ENCODE assay signal across 16 cellular contexts in the genomic region with DNA sequence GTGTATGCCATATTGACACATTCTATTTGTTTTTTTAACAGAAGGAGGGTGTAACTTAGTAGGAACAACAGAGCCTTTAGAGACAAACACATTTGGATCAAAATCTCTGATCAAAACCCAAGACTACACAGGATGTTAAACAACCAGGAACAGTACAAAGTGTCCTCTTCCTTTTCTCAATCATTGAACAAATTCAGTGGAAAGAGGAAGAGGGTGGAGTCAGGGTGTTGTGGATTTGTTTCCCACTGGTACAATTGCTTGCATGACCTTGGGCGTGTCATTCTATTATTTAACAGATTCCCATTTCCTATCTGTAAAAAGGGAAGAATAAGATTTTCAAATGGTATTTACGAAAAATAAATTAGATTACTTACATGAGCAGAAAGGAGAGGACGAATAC.
DNase-seq lines count a peak whose midpoint lies in the region; ATAC-seq, FAIRE-seq and TF ChIP-seq lines count a peak whose summit lies in the region.
"Had no signal": no experiment of that assay in that cellular context is flagged by ENCODE, and none has a peak within 500 bp of the region (broad histone marks: within the 10 kb centered on the region; RNA-seq: fewer than 3 reads in every experiment).

No MANE protein-coding gene starts in this region.

- H3K9ac ChIP-seq in astrocyte (ENCODE audit: low read length): no peak overlapping the region

- H3K4me2 ChIP-seq in astrocyte (ENCODE audit: low read length): no peak overlapping the region

- H3K27ac ChIP-seq in right atrium auricular region (no peak overlapping the region), astrocyte (ENCODE audit: low read depth, low read length) (no peak overlapping the region), spleen (peak overlapping the region in 7 of 8 donors; percentile 12 to 71 (median 47))
- H3K27ac ChIP-seq: C4-2B had no signal

- FAIRE-seq in astrocyte (lab: Jason Lieb, UNC): peak; percentile 50
- FAIRE-seq: A204.1, HepG2, HTR-8/SVneo had no signal

- H3K36me3 Mint-ChIP-seq in astrocyte (ENCODE audit: low read depth, unreplicated experiment): no peaks in the 10 kb centered on the region
- no peaks in the 10 kb centered on the region for H3K36me3 Mint-ChIP-seq in CD14-positive monocyte
- H3K36me3 Mint-ChIP-seq: CD8-positive, alpha-beta memory T cell had no signal

- intact Hi-C loops in left ventricle myocardium superior (cut with micrococcal nuclease): no loop called here
- intact Hi-C loops in spleen (cut with DNase I; ENCODE audit: low total_unique reads): no loop called here
- intact Hi-C loops in CD14-positive monocyte (cut with micrococcal nuclease): no loop called here

- H3K79me2 ChIP-seq in astrocyte (ENCODE audit: insufficient read depth, low read length): no peaks in the 10 kb centered on the region

- no peak overlapping the region for H3K27ac Mint-ChIP-seq in astrocyte (ENCODE audit: unreplicated experiment)
- H3K27ac Mint-ChIP-seq in CD14-positive monocyte: no peak overlapping the region
- H3K27ac Mint-ChIP-seq: CD8-positive, alpha-beta memory T cell had no signal

- H2AFZ ChIP-seq in astrocyte (ENCODE audit: low read depth, low read length): no peak overlapping the region

- H3K9me3 Mint-ChIP-seq in astrocyte (ENCODE audit: unreplicated experiment) (no peaks in the 10 kb centered on the region), CD14-positive monocyte (peaks cover 0 to 14% (median 2%) of the 10 kb centered on the region in 7 donors)

- ATAC-seq in left ventricle myocardium superior: peak; percentile 37
- no peak for ATAC-seq in GM18858 (IDR thresholded peaks at IDR 0.05; ENCODE audit: unreplicated experiment)
- no peak for ATAC-seq in GM21717 (IDR thresholded peaks at IDR 0.05; ENCODE audit: unreplicated experiment)
- ATAC-seq: HCT116, HepG2 had no signal

- H3K4me1 ChIP-seq in right atrium auricular region (no peaks in the 10 kb centered on the region), astrocyte (ENCODE audit: insufficient read depth, low read length) (no peaks in the 10 kb centered on the region), spleen (no peaks in the 10 kb centered on the region)
- H3K4me1 ChIP-seq: BE2C, Caco-2 had no signal

- H3K27me3 ChIP-seq in right atrium auricular region (no peaks in the 10 kb centered on the region), astrocyte (ENCODE audit: insufficient read depth, low read length) (no peaks in the 10 kb centered on the region), spleen (replicated peaks in 1 of 7) (no peaks in the 10 kb centered on the region)
- H3K27me3 ChIP-seq: BE2C had no signal

- no peaks in the 10 kb centered on the region for H4K20me1 ChIP-seq in astrocyte (ENCODE audit: insufficient read depth, low read length)

- no peak for TF ChIP-seq CTCF in right atrium auricular region (IDR thresholded peaks at IDR 0.05)
- no peak for TF ChIP-seq CTCF in astrocyte (IDR thresholded peaks at IDR 0.05; ENCODE audit: insufficient read depth, low read depth, low read length)
- TF ChIP-seq CTCF in spleen (IDR thresholded peaks at IDR 0.05 in 8 of 11, conservative IDR thresholded peaks at IDR 0.05 in 3 of 11): no peak
- TF ChIP-seq CTCF in CD14-positive monocyte (IDR thresholded peaks at IDR 0.05): no peak

- no peak overlapping the region for H3K4me3 ChIP-seq in right atrium auricular region
- no peak overlapping the region for H3K4me3 ChIP-seq in astrocyte (ENCODE audit: insufficient read depth, low read depth, low read length)
- H3K4me3 ChIP-seq in spleen: no peak overlapping the region

- H3K9me3 ChIP-seq in right atrium auricular region: peaks cover 0 to 14% of the 10 kb centered on the region in 2 donors
- H3K9me3 ChIP-seq in astrocyte (ENCODE audit: insufficient read depth, low read depth, low read length): no peaks in the 10 kb centered on the region
- peaks cover 0 to 10% (median 0%) of the 10 kb centered on the region in 8 donors for H3K9me3 ChIP-seq in spleen
- H3K9me3 ChIP-seq: BE2C, Caco-2 had no signal

- no peaks in the 10 kb centered on the region for H3K27me3 Mint-ChIP-seq in astrocyte (ENCODE audit: low read depth, unreplicated experiment)
- H3K27me3 Mint-ChIP-seq in CD14-positive monocyte (ENCODE audit: low read depth in 3 of 3): peaks cover 0 to 3% (median 0%) of the 10 kb centered on the region in 3 donors
- H3K27me3 Mint-ChIP-seq: CD8-positive, alpha-beta memory T cell had no signal

- WGBS in spleen, 5 donors: 55 to 75% (median 59%) methylated on average over 3 of the region's 3 CpGs

- TF ChIP-seq POLR2A in spleen (IDR thresholded peaks at IDR 0.05): no peak

- H3K4me1 Mint-ChIP-seq in astrocyte (ENCODE audit: low read depth, unreplicated experiment): no peaks in the 10 kb centered on the region
- H3K4me1 Mint-ChIP-seq in CD14-positive monocyte: peaks cover 2% of the 10 kb centered on the region
- H3K4me1 Mint-ChIP-seq: CD8-positive, alpha-beta memory T cell had no signal

- DNase-seq in left ventricle myocardium superior: no peak
- DNase-seq in right atrium auricular region (ENCODE audit: low spot score): no peak
- DNase-seq in astrocyte (ENCODE audit: low read depth): no peak
- DNase-seq in spleen: no peak
- no peak for DNase-seq in CD14-positive monocyte (ENCODE audit: low spot score)
- DNase-seq: BE2C; Caco-2; CD8-positive, alpha-beta memory T cell; GF-D8 had no signal

- H3K4me3 Mint-ChIP-seq in astrocyte (ENCODE audit: unreplicated experiment) (no peak overlapping the region), CD14-positive monocyte (peak overlapping the region in 1 of 2 donors; percentile 21)
- H3K4me3 Mint-ChIP-seq: CD8-positive, alpha-beta memory T cell had no signal

- no peaks in the 10 kb centered on the region for H3K36me3 ChIP-seq in right atrium auricular region
- H3K36me3 ChIP-seq in astrocyte (ENCODE audit: insufficient read depth, low read length): no peaks in the 10 kb centered on the region
- H3K36me3 ChIP-seq in spleen: no peaks in the 10 kb centered on the region
- H3K36me3 ChIP-seq: BE2C had no signal

Comparison
In these comparisons a context has a peak if more than half of its experiments do, and no peak if none do; other contexts are left out.
1. H3K27ac ChIP-seq: peak in spleen (7 of 8); none in right atrium auricular region (0 of 2) and astrocyte (single experiment).